ENCODE assay signal across 22 cellular contexts in genomic region chr9:127106493-127106855, GRCh38. TPM values are rescaled to one million over a fixed set of nuclear protein-coding genes. Genes with fewer than 3 reads are reported as not detected.
"Had no signal": no experiment of that assay in that cellular context is flagged by ENCODE, and none has a peak within 500 bp of the region (broad histone marks: within the 10 kb centered on the region; RNA-seq: fewer than 3 reads in every experiment).

No MANE protein-coding gene starts in this region.

- H3K27ac ChIP-seq: body of pancreas, SJSA1, thoracic aorta, upper lobe of right lung had no signal

- H3K36me3 ChIP-seq: gastrocnemius medialis, SJSA1, thoracic aorta had no signal

- ATAC-seq: activated CD4-positive, alpha-beta T cell treated with anti-CD3 and anti-CD28 coated beads for 36 hours; activated CD8-positive, alpha-beta memory T cell treated with anti-CD3 and anti-CD28 coated beads, Interleukin-2, amount 10 ng/mL, durations not matched to agents 7 days and 5 days; activated T-helper 17 cell treated with anti-CD3 and anti-CD28 coated beads, Interleukin-2, amount 50 U/mL, for 72 hours; body of pancreas; gastrocnemius medialis; upper lobe of right lung; WTC11 had no signal

- H3K4me3 ChIP-seq: body of pancreas, gastrocnemius medialis, SJSA1, thoracic aorta, upper lobe of right lung had no signal

- H3K4me1 ChIP-seq: body of pancreas, SJSA1 had no signal

- H3K27me3 ChIP-seq: body of pancreas, gastrocnemius medialis, SJSA1, upper lobe of right lung had no signal

- DNase-seq: activated CD4-positive, alpha-beta memory T cell treated with anti-CD3 and anti-CD28 coated beads for 36 hours; activated CD4-positive, alpha-beta T cell treated with anti-CD3 and anti-CD28 coated beads for 36 hours; activated CD8-positive, alpha-beta memory T cell treated with anti-CD3 and anti-CD28 coated beads, Interleukin-2, amount 10 ng/mL, durations not matched to agents 7 days and 5 days; activated naive CD4-positive, alpha-beta T cell; activated naive CD8-positive, alpha-beta T cell treated with anti-CD3 and anti-CD28 coated beads for 36 hours; amygdala; body of pancreas; cortex of kidney; effector CD4-positive, alpha-beta T cell; gastrocnemius medialis; nephron progenitor cell; nucleus accumbens; small intestine; stimulated activated CD4-positive, alpha-beta T cell treated with anti-CD3 and anti-CD28 coated beads, Interleukin-15, amount 100 ng/mL, for 24 hours; stimulated activated CD4-positive, alpha-beta T cell treated with anti-CD3 and anti-CD28 coated beads, Interleukin-2, amount 100 ng/mL, for 48 hours; SW 1271; upper lobe of right lung had no signal

RNA-seq across cellular contexts. Expression of gene ANGPTL2, which starts 16.0 kb away (rescaled TPM):
- total RNA-seq: activated CD4-positive, alpha-beta memory T cell treated with anti-CD3 and anti-CD28 coated beads for 36 hours; activated CD4-positive, alpha-beta T cell treated with anti-CD3 and anti-CD28 coated beads for 36 hours; activated CD8-positive, alpha-beta memory T cell treated with anti-CD3 and anti-CD28 coated beads, Interleukin-2, amount 10 ng/mL, durations not matched to agents 7 days and 5 days; activated naive CD8-positive, alpha-beta T cell treated with anti-CD3 and anti-CD28 coated beads for 36 hours; activated T-helper 17 cell treated with anti-CD3 and anti-CD28 coated beads, Interleukin-2, amount 50 U/mL, for 72 hours; T-helper 2 cell treated with Interferon-gamma antibody and Interleukin-4, amounts not matched to agents 100 ng/mL and 5 ng/mL, for 36 hours had no signal
